In the genomic region with DNA sequence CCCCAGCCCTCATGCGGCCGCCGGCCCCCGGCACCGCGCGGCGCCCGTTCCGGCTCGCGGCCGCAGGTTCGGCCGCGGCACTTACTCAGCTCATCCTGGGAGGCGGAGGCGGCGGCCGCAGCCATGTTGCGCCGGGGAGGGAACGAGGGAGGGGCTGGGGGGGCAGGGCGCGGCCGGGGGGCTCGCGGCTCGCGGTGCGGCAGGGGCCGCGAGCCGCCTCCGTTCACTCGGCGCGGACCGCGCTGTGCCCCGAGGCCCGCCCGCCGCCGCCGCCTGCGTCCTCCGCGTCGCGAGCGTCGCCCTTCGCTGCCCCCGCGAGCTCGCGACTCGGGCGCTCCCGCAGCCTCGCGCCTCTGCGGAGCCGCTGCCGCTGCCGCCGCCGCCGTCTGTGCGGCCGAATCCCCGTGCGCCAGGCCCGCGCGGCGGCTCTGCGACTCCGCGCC, we compare ENCODE assay signal across 2 cellular contexts.
TF ChIP-seq lines count a peak whose summit lies in the region.

No MANE protein-coding gene starts in this region.

TF ChIP-seq in H1, 55 proteins besides CTCF, POLR2A, EP300 and RAD21:
- no peak for TF ChIP-seq ASH2L (IDR thresholded peaks at IDR 0.05; ENCODE audit: low read length)
- TF ChIP-seq YY1 (IDR thresholded peaks at IDR 0.05; ENCODE audit: low read depth, low read length), result peak; percentile 34; the same call in 1 of the 2 replicates
- no peak for TF ChIP-seq RNF2 (IDR thresholded peaks at IDR 0.05; ENCODE audit: borderline replicate concordance, low read depth, low read length, missing control alignments, poor library complexity, severe bottlenecking)
- no peak for TF ChIP-seq CHD2 (IDR thresholded peaks at IDR 0.05; ENCODE audit: low read length)
- no peak for TF ChIP-seq GABPA (IDR thresholded peaks at IDR 0.05; ENCODE audit: borderline replicate concordance, insufficient read depth, low read length)
- no peak for TF ChIP-seq BRCA1 (IDR thresholded peaks at IDR 0.05; ENCODE audit: low read depth, low read length)
- TF ChIP-seq BCL11A (IDR thresholded peaks at IDR 0.05; ENCODE audit: low read depth in 2 of 2, low read length in 2 of 2), result no peak
- TF ChIP-seq RXRA (IDR thresholded peaks at IDR 0.05; ENCODE audit: insufficient read depth, low read depth, low read length), result no peak
- no peak for TF ChIP-seq KDM5A (IDR thresholded peaks at IDR 0.05; ENCODE audit: low read length)
- TF ChIP-seq TAF1 (IDR thresholded peaks at IDR 0.05; ENCODE audit: low read depth, low read length), result 0 out of 2 replicates have a peak, but pooled peaks have one; percentile 27
- no peak for TF ChIP-seq POU5F1 (IDR thresholded peaks at IDR 0.05; ENCODE audit: low read depth, low read length)

TF ChIP-seq in neural cell, 6 proteins besides CTCF, POLR2A, EP300 and RAD21:
- TF ChIP-seq EZH2 (IDR thresholded peaks at IDR 0.05; ENCODE audit: borderline replicate concordance, insufficient read depth, low read length, poor library complexity, severe bottlenecking) (no peak), POLR2AphosphoS5 (IDR thresholded peaks at IDR 0.05) (no peak), MXI1 (conservative IDR thresholded peaks at IDR 0.05; ENCODE audit: poor library complexity, severe bottlenecking) (no peak), TAF1 (IDR thresholded peaks at IDR 0.05; ENCODE audit: low read depth) (no peak), SMC3 (conservative IDR thresholded peaks at IDR 0.05; ENCODE audit: poor library complexity) (no peak)
- TF ChIP-seq, protein P1, sequence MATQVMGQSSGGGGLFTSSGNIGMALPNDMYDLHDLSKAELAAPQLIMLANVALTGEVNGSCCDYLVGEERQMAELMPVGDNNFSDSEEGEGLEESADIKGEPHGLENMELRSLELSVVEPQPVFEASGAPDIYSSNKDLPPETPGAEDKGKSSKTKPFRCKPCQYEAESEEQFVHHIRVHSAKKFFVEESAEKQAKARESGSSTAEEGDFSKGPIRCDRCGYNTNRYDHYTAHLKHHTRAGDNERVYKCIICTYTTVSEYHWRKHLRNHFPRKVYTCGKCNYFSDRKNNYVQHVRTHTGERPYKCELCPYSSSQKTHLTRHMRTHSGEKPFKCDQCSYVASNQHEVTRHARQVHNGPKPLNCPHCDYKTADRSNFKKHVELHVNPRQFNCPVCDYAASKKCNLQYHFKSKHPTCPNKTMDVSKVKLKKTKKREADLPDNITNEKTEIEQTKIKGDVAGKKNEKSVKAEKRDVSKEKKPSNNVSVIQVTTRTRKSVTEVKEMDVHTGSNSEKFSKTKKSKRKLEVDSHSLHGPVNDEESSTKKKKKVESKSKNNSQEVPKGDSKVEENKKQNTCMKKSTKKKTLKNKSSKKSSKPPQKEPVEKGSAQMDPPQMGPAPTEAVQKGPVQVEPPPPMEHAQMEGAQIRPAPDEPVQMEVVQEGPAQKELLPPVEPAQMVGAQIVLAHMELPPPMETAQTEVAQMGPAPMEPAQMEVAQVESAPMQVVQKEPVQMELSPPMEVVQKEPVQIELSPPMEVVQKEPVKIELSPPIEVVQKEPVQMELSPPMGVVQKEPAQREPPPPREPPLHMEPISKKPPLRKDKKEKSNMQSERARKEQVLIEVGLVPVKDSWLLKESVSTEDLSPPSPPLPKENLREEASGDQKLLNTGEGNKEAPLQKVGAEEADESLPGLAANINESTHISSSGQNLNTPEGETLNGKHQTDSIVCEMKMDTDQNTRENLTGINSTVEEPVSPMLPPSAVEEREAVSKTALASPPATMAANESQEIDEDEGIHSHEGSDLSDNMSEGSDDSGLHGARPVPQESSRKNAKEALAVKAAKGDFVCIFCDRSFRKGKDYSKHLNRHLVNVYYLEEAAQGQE (IDR thresholded peaks at IDR 0.05; ENCODE audit: borderline replicate concordance), result no peak
